In genomic region chr9:21141427-21141882, GRCh38 we compare ENCODE assay signal across 11 cellular contexts. TPM values are rescaled to one million over a fixed set of nuclear protein-coding genes. Genes with fewer than 3 reads are reported as not detected.
DNase-seq lines count a peak whose midpoint lies in the region; ATAC-seq and TF ChIP-seq lines count a peak whose summit lies in the region.
"Had no signal": no experiment of that assay in that cellular context is flagged by ENCODE, and none has a peak within 500 bp of the region (broad histone marks: within the 10 kb centered on the region; RNA-seq: fewer than 3 reads in every experiment).

TSS of gene IFNW1 (minus strand) at chr9:21141832. CDS start at chr9:21141570, 262 bp downstream.

- H3K27ac ChIP-seq in SK-N-SH (ENCODE audit: low read depth in 2 of 2, low read length in 1 of 2) = no peak within 1 kb of the TSS

- peak; percentile 77 for ATAC-seq in HG02642 (IDR thresholded peaks at IDR 0.05; ENCODE audit: poor library complexity, unreplicated experiment)
- ATAC-seq in T-helper 17 cell = no peak
- no peak for ATAC-seq in left cardiac atrium

- no peaks in the 10 kb centered on the region for H3K36me3 ChIP-seq in SK-N-SH (replicated peaks in 1 of 2; ENCODE audit: control insufficient read depth in 1 of 2, insufficient read depth in 2 of 2, low read length in 1 of 2)

- H3F3A ChIP-seq in SK-N-SH (replicated peaks; ENCODE audit: insufficient read depth) = no peaks in the 10 kb centered on the region

- intact Hi-C loops in left cardiac atrium (cut with DNase I) = no loop called here

- no peak for TF ChIP-seq EP300 in SK-N-SH (IDR thresholded peaks at IDR 0.05; ENCODE audit: borderline replicate concordance in 1 of 2, low read depth in 1 of 2, low read length in 1 of 2)

- DNase-seq in activated CD4-positive, alpha-beta T cell treated with anti-CD3 and anti-CD28 coated beads, Interleukin-2, amount 10 ng/mL, durations not matched to agents 7 days and 5 days = no peak
- DNase-seq in activated CD4-positive, alpha-beta T cell treated with anti-CD3 and anti-CD28 coated beads for 48 hours = no peak
- DNase-seq in SK-N-SH (peak; percentile 5), retinal pigment epithelial cell (ENCODE audit: low read depth) (no peak), GOT3 (lab: John Stamatoyannopoulos, UW) (no peak), T-helper 17 cell (no peak), left cardiac atrium (no peak)
- DNase-seq: ACHN had no signal

- 0% methylated on average over 1 of the region's 1 CpG for WGBS in SK-N-SH (ENCODE audit: low lambda C conversion rate)

- no peaks in the 10 kb centered on the region for H4K20me1 ChIP-seq in SK-N-SH (ENCODE audit: insufficient read depth)

- H3K27me3 Mint-ChIP-seq in activated CD4-positive, alpha-beta T cell treated with anti-CD3 and anti-CD28 coated beads, Interleukin-2, amount 10 ng/mL, durations not matched to agents 7 days and 5 days = peaks cover 9% of the 10 kb centered on the region
- H3K27me3 Mint-ChIP-seq in T-helper 17 cell = peaks cover 5% of the 10 kb centered on the region

- no peak within 1 kb of the TSS for H3K9ac ChIP-seq in SK-N-SH

- H3K27ac Mint-ChIP-seq in activated CD4-positive, alpha-beta T cell treated with anti-CD3 and anti-CD28 coated beads, Interleukin-2, amount 10 ng/mL, durations not matched to agents 7 days and 5 days = peak within 1 kb of the TSS; percentile 69
- H3K27ac Mint-ChIP-seq in T-helper 17 cell = no peak within 1 kb of the TSS

- peaks cover 37% of the 10 kb centered on the region for H3K36me3 Mint-ChIP-seq in activated CD4-positive, alpha-beta T cell treated with anti-CD3 and anti-CD28 coated beads, Interleukin-2, amount 10 ng/mL, durations not matched to agents 7 days and 5 days (ENCODE audit: low read depth)
- H3K36me3 Mint-ChIP-seq in T-helper 17 cell (ENCODE audit: low read depth) = no peaks in the 10 kb centered on the region

- no peaks in the 10 kb centered on the region for H3K9me3 ChIP-seq in SK-N-SH
- H3K9me3 ChIP-seq in T-helper 17 cell (ENCODE audit: control insufficient read depth, low read length, poor library complexity, severe bottlenecking) = no peaks in the 10 kb centered on the region

- CTCF ChIA-PET in activated CD4-positive, alpha-beta T cell treated with anti-CD3 and anti-CD28 coated beads, Interleukin-2, amount 10 ng/mL, durations not matched to agents 7 days and 5 days (lab: Charles Lee) = interaction anchor here (0.8 kb wide), 1 partner anchor 29 kb away, joined by 3 read pairs; no protein-coding TSS in a partner anchor
- CTCF ChIA-PET in SK-N-SH (lab: Yijun Ruan, JAX) = interaction anchor here (1.4 to 1.7 kb wide), 2 partner anchors 9 to 94 kb away, joined by 4 to 5 read pairs; no protein-coding TSS in a partner anchor

- peaks cover 22% of the 10 kb centered on the region for H3K9me3 Mint-ChIP-seq in activated CD4-positive, alpha-beta T cell treated with anti-CD3 and anti-CD28 coated beads, Interleukin-2, amount 10 ng/mL, durations not matched to agents 7 days and 5 days

- H3K4me3 Mint-ChIP-seq in activated CD4-positive, alpha-beta T cell treated with anti-CD3 and anti-CD28 coated beads, Interleukin-2, amount 10 ng/mL, durations not matched to agents 7 days and 5 days = no peak within 1 kb of the TSS
- no peak within 1 kb of the TSS for H3K4me3 Mint-ChIP-seq in T-helper 17 cell

- no peak for TF ChIP-seq RAD21 in SK-N-SH (IDR thresholded peaks at IDR 0.05; ENCODE audit: low read length)

- no peak within 1 kb of the TSS for H2AFZ ChIP-seq in SK-N-SH (ENCODE audit: low read depth)

- no peaks in the 10 kb centered on the region for H3K27me3 ChIP-seq in SK-N-SH (ENCODE audit: insufficient read depth)

- POLR2A ChIA-PET in activated CD4-positive, alpha-beta T cell treated with anti-CD3 and anti-CD28 coated beads, Interleukin-2, amount 10 ng/mL, durations not matched to agents 7 days and 5 days (lab: Charles Lee) = no interaction called here
- POLR2A ChIA-PET in SK-N-SH (lab: Yijun Ruan, JAX) = no interaction called here

- H3K4me3 ChIP-seq in SK-N-SH (ENCODE audit: low read depth in 2 of 2, low read length in 1 of 2) = no peak within 1 kb of the TSS
- H3K4me3 ChIP-seq in retinal pigment epithelial cell (ENCODE audit: low read length) = no peak within 1 kb of the TSS

- H3K9me2 ChIP-seq in SK-N-SH = no peaks in the 10 kb centered on the region

- TF ChIP-seq CTCF in SK-N-SH (IDR thresholded peaks at IDR 0.05) = peak; percentile 10; the same call in 1 of the 2 replicates
- peak; percentile 10 for TF ChIP-seq CTCF in retinal pigment epithelial cell (conservative IDR thresholded peaks at IDR 0.05; ENCODE audit: low read depth, low read length)

- H3K4me1 Mint-ChIP-seq in activated CD4-positive, alpha-beta T cell treated with anti-CD3 and anti-CD28 coated beads, Interleukin-2, amount 10 ng/mL, durations not matched to agents 7 days and 5 days = peaks cover 42% of the 10 kb centered on the region
- H3K4me1 Mint-ChIP-seq in T-helper 17 cell = peaks cover 16% of the 10 kb centered on the region

- H3K79me2 ChIP-seq in SK-N-SH (ENCODE audit: insufficient read depth) = no peaks in the 10 kb centered on the region

- H3K4me1 ChIP-seq in SK-N-SH (ENCODE audit: control insufficient read depth in 1 of 2, insufficient read depth in 2 of 2, low read depth in 1 of 2, low read length in 1 of 2) = no peaks in the 10 kb centered on the region

- H3K4me2 ChIP-seq in SK-N-SH = no peak within 1 kb of the TSS

TF ChIP-seq in SK-N-SH, 30 proteins besides CTCF, POLR2A, EP300 and RAD21:
- TF ChIP-seq TAF1 (IDR thresholded peaks at IDR 0.05; ENCODE audit: borderline replicate concordance, low read depth, low read length) (no peak), FOXM1 (IDR thresholded peaks at IDR 0.05; ENCODE audit: low read depth) (no peak), IRF3 (IDR thresholded peaks at IDR 0.05; ENCODE audit: low read depth, low read length) (no peak), GABPA (IDR thresholded peaks at IDR 0.05; ENCODE audit: low read depth) (no peak), USF1 (IDR thresholded peaks at IDR 0.05; ENCODE audit: borderline replicate concordance, low read depth) (no peak), EZH2phosphoT487 (IDR thresholded peaks at IDR 0.05; ENCODE audit: borderline replicate concordance, low read depth) (no peak), RFX5 (IDR thresholded peaks at IDR 0.05; ENCODE audit: low read length) (no peak), FOXJ3 (CRISPR knock-in tag; IDR thresholded peaks at IDR 0.05) (no peak), GATA2 (CRISPR knock-in tag; IDR thresholded peaks at IDR 0.05) (no peak)

RNA-seq across cellular contexts. Expression of gene IFNW1, which starts in this region (rescaled TPM):
- total RNA-seq in activated CD4-positive, alpha-beta T cell treated with anti-CD3 and anti-CD28 coated beads, Interleukin-2, amount 10 ng/mL, durations not matched to agents 7 days and 5 days = not detected
- polyA plus RNA-seq in SK-N-SH (2012; rRNA removed) = not detected in 2 replicates
- polyA plus RNA-seq in SK-N-SH (2012; cell fraction: cytosol; rRNA removed) = not detected in 2 replicates
- not detected in 2 replicates for polyA plus RNA-seq in SK-N-SH (2012; cell fraction: nucleus; rRNA removed)
- total RNA-seq in T-helper 17 cell = not detected
- not detected for total RNA-seq in left cardiac atrium
- total RNA-seq: glomerular endothelial cell, LHCN-M2 had no signal

Comparison
In these comparisons a context has a peak if more than half of its experiments do, and no peak if none do; other contexts are left out.
1. Peak in DNase-seq in SK-N-SH; RNA of the gene not detected or under 1 TPM.